3 cellular contexts compared by ENCODE assay signal in genomic region chr7:80682744-80683143, GRCh38.
TF ChIP-seq lines count a peak whose summit lies in the region.

No MANE protein-coding gene starts in this region.

TF ChIP-seq in A549, 52 proteins besides CTCF, POLR2A, EP300 and RAD21:
- no peak for TF ChIP-seq KDM1A (IDR thresholded peaks at IDR 0.05; ENCODE audit: low read depth)
- TF ChIP-seq MAFK (IDR thresholded peaks at IDR 0.05; ENCODE audit: partially characterized antibody), result no peak
- no peak for TF ChIP-seq KDM5A (IDR thresholded peaks at IDR 0.05)
- no peak for TF ChIP-seq CEBPB (IDR thresholded peaks at IDR 0.05)
- no peak for TF ChIP-seq CBX2 (IDR thresholded peaks at IDR 0.05; ENCODE audit: borderline replicate concordance, low read depth)
- no peak for TF ChIP-seq ZSCAN20 (CRISPR knock-in tag; IDR thresholded peaks at IDR 0.05)
- no peak for TF ChIP-seq RCOR1 (IDR thresholded peaks at IDR 0.05; ENCODE audit: low read depth, low read length)
- no peak for TF ChIP-seq HOXA7 (CRISPR knock-in tag; IDR thresholded peaks at IDR 0.05)
- no peak for TF ChIP-seq JUN (IDR thresholded peaks at IDR 0.05)
- TF ChIP-seq ZNF302 (CRISPR knock-in tag; IDR thresholded peaks at IDR 0.05), result no peak
- no peak for TF ChIP-seq HES2 (IDR thresholded peaks at IDR 0.05)
- TF ChIP-seq EHF (CRISPR knock-in tag; IDR thresholded peaks at IDR 0.05), result no peak

TF ChIP-seq in GM23338, 12 proteins besides CTCF, POLR2A, EP300 and RAD21:
- TF ChIP-seq REST (IDR thresholded peaks at IDR 0.05; ENCODE audit: unreplicated experiment) (no peak), ZNF114 (CRISPR knock-in tag; IDR thresholded peaks at IDR 0.05) (0 out of 2 replicates have a peak, but pooled peaks have one; percentile 21)

TF ChIP-seq in GM12878, 131 proteins besides CTCF, POLR2A, EP300 and RAD21:
- TF ChIP-seq RUNX3 (IDR thresholded peaks at IDR 0.05; ENCODE audit: low read length) (no peak), ZBTB11 (CRISPR knock-in tag; IDR thresholded peaks at IDR 0.05) (0 out of 2 replicates have a peak, but pooled peaks have one; percentile 13)
